In genomic region chr1:234943801-234944402, GRCh38 we compare ENCODE assay signal across 14 cellular contexts.
DNase-seq lines count a peak whose midpoint lies in the region; FAIRE-seq and TF ChIP-seq lines count a peak whose summit lies in the region.
"Had no signal": no experiment of that assay in that cellular context is flagged by ENCODE, and none has a peak within 500 bp of the region (broad histone marks: within the 10 kb centered on the region; RNA-seq: fewer than 3 reads in every experiment).

No MANE protein-coding gene starts in this region.

- TF ChIP-seq CTCF in GM10248 (IDR thresholded peaks at IDR 0.05; ENCODE audit: control extremely low read depth, extremely low read depth, low read depth, missing control alignments), result no peak

- POLR2A ChIA-PET in GM10248 (lab: Yijun Ruan, JAX), result interaction anchor here (1.2 to 1.5 kb wide), 2 partner anchors 11 to 29 kb away, joined by 3 read pairs; no protein-coding TSS in a partner anchor

- CTCF ChIA-PET in GM10248 (lab: Yijun Ruan, JAX), result interaction anchor here (1.2 to 2.3 kb wide), 7 partner anchors 9 to 29 kb away, joined by 3 to 11 read pairs (median 4); no protein-coding TSS in a partner anchor

- DNase-seq in COLO668 (lab: John Stamatoyannopoulos, UW; ENCODE audit: unreplicated experiment) (peak; percentile 25), GM12892 (ENCODE audit: insufficient read length) (no peak), NCI-H510A treated with DMSO at 0.1 percent for 48 hours (lab: John Stamatoyannopoulos, UW) (peak; percentile 96), mesenteric fat pad (ENCODE audit: low spot score) (peak; percentile 37), GM10248 (ENCODE audit: extremely low spot score) (no peak), cerebellar nuclear complex (lab: John Stamatoyannopoulos, UW) (no peak), Ammon's horn (ENCODE audit: low spot score) (no peak)
- DNase-seq: activated naive CD4-positive, alpha-beta T cell treated with anti-CD3 and anti-CD28 coated beads, Interleukin-2, amount 50 U/mL, for 16 hours; kidney; NCI-H1417 treated with DMSO at 0.1 percent for 48 hours; NCI-H774; ovary; stomach; T-helper 9 cell had no signal

- TF ChIP-seq POLR2A in GM12892 (IDR thresholded peaks at IDR 0.05; ENCODE audit: low read depth, low read length), result no peak

- FAIRE-seq in GM12892 (lab: Jason Lieb, UNC), result peak; percentile 27
- FAIRE-seq: kidney had no signal

Comparison
In these comparisons a context has a peak if more than half of its experiments do, and no peak if none do; other contexts are left out.
1. DNase-seq: peak in COLO668 (single experiment), NCI-H510A treated with DMSO at 0.1 percent for 48 hours (single experiment) and mesenteric fat pad (single experiment); none in GM12892 (single experiment), GM10248 (single experiment), cerebellar nuclear complex (0 of 2) and Ammon's horn (single experiment).